In genomic region chr19:43901395-43902390, GRCh38 we compare ENCODE assay signal across 8 cellular contexts. TPM values are rescaled to one million over a fixed set of nuclear protein-coding genes. Genes with fewer than 3 reads are reported as not detected.
DNase-seq lines count a peak whose midpoint lies in the region; ATAC-seq, FAIRE-seq and TF ChIP-seq lines count a peak whose summit lies in the region.

No MANE protein-coding gene starts in this region.

- H2BK15ac ChIP-seq in mesenchymal stem cell (ENCODE audit: low read depth, poor library complexity, severe bottlenecking), result no peak overlapping the region

- TF ChIP-seq CTCF in Caco-2 (IDR thresholded peaks at IDR 0.05; ENCODE audit: insufficient read depth in 1 of 2, low read depth in 1 of 2, low read length in 1 of 2, severe bottlenecking in 1 of 2, unreplicated experiment in 1 of 2) (no peak), endothelial cell of umbilical vein (IDR thresholded peaks at IDR 0.05; ENCODE audit: extremely low read depth in 1 of 2, insufficient read depth in 1 of 2, low read depth in 1 of 2, low read length in 2 of 2) (no peak)

- intact Hi-C loops in Caco-2 (cut with micrococcal nuclease; ENCODE audit: unreplicated experiment) (loop anchor here (1.0 kb wide), 1 partner anchor 50 kb away; the partner anchor contains the start of gene ZNF221), endothelial cell of umbilical vein (cut with micrococcal nuclease) (loop anchor here (1.0 to 2.0 kb wide), 2 partner anchors 33 to 50 kb away; partner anchors contain the start of genes ZNF221 and ZNF45)

- dilution Hi-C loops in endothelial cell of umbilical vein (cut with MboI; ENCODE audit: extremely low pct_ligation_motif_present, low sequenced_read_pairs), result no loop called here

- peak overlapping the region in 1 of 2 experiments; percentile 25 for H3K18ac ChIP-seq in mesenchymal stem cell (ENCODE audit: low read depth in 1 of 2, low read length in 2 of 2)

- H3K27ac ChIP-seq in endothelial cell of umbilical vein (ENCODE audit: insufficient read depth, low read depth, low read length) (no peak overlapping the region), mesenchymal stem cell (ENCODE audit: low read length, poor library complexity, severe bottlenecking) (peak overlapping the region; percentile 10)

- H3K14ac ChIP-seq in mesenchymal stem cell (ENCODE audit: low read length in 2 of 2), result peak overlapping the region in 1 of 2 experiments; percentile 84

- peak overlapping the region; percentile 89 for H4K8ac ChIP-seq in mesenchymal stem cell (ENCODE audit: low read length)

- BruUV-seq in Caco-2 (replicated peaks; lab: Mats Ljungman, UMichigan) (TSS peak; percentile 60), endothelial cell of umbilical vein (replicated peaks; lab: Mats Ljungman, UMichigan) (TSS peak; percentile 48)

- WGBS in mesenchymal stem cell, result 28% methylated on average over 38 of the region's 39 CpGs

- CTCF ChIA-PET in Caco-2 (lab: Charles Lee), result interaction anchor here (0.7 to 0.9 kb wide), 2 partner anchors 21 to 33 kb away, joined by 3 to 4 read pairs; partner anchors contain the start of gene ZNF45
- CTCF ChIA-PET in endothelial cell of umbilical vein (lab: Charles Lee), result interaction anchor here (0.6 to 1.5 kb wide), 4 partner anchors 13 to 92 kb away, joined by 3 to 11 read pairs (median 5); partner anchors contain the start of genes ZNF221 and ZNF45

- no peak overlapping the region for H2BK5ac ChIP-seq in mesenchymal stem cell (ENCODE audit: low read depth, low read length, poor library complexity, severe bottlenecking)

- H3K79me1 ChIP-seq in mesenchymal stem cell (replicated peaks; ENCODE audit: low read length, poor library complexity, severe bottlenecking), result peaks cover 4% of the 10 kb centered on the region

- H3K4me2 ChIP-seq in endothelial cell of umbilical vein (ENCODE audit: insufficient read depth, low read length) (peak overlapping the region; percentile 80), mesenchymal stem cell (ENCODE audit: low read length, poor library complexity, severe bottlenecking) (peak overlapping the region; percentile 74)

- H3K4me1 Mint-ChIP-seq in Caco-2 (ENCODE audit: low read depth, unreplicated experiment), result no peaks in the 10 kb centered on the region

- H3K27ac Mint-ChIP-seq in Caco-2 (ENCODE audit: unreplicated experiment), result peak overlapping the region; percentile 67

- H3K27me3 ChIP-seq in Caco-2 (replicated peaks; ENCODE audit: control insufficient read depth, insufficient read depth, low read length) (no peaks in the 10 kb centered on the region), endothelial cell of umbilical vein (ENCODE audit: control insufficient read depth in 2 of 2, insufficient read depth in 2 of 2, low read length in 2 of 2) (no peaks in the 10 kb centered on the region), mesenchymal stem cell (ENCODE audit: control insufficient read depth in 1 of 2, insufficient read depth in 1 of 2, low read length in 2 of 2) (no peaks in the 10 kb centered on the region)

- H2AFZ ChIP-seq in endothelial cell of umbilical vein (ENCODE audit: low read depth, low read length) (peak overlapping the region; percentile 99), mesenchymal stem cell (ENCODE audit: low read depth, low read length) (peak overlapping the region; percentile 89)

- peak overlapping the region in 1 of 2 experiments; percentile 63 for H3K4ac ChIP-seq in mesenchymal stem cell (ENCODE audit: low read depth in 1 of 2, low read length in 2 of 2)

- peak overlapping the region; percentile 27 for H4K91ac ChIP-seq in mesenchymal stem cell (ENCODE audit: low read length)

- H3K79me2 ChIP-seq in endothelial cell of umbilical vein (ENCODE audit: control insufficient read depth, insufficient read depth, low read length), result no peaks in the 10 kb centered on the region

- H3K4me3 Mint-ChIP-seq in Caco-2 (ENCODE audit: unreplicated experiment), result peak overlapping the region; percentile 93

- no peak for TF ChIP-seq POLR2A in endothelial cell of umbilical vein (IDR thresholded peaks at IDR 0.05; ENCODE audit: low read depth, low read length)

- DNase-seq in Caco-2 (peak; percentile 82 to 87), H4 (ENCODE audit: low spot score) (peak; percentile 48), NCI-H510A treated with DMSO at 0.1 percent for 48 hours (lab: John Stamatoyannopoulos, UW) (peak; percentile 78), endothelial cell of umbilical vein (ENCODE audit: low read depth, low spot score) (peak; percentile 88), mesenchymal stem cell (peak; percentile 89)
- peak; percentile 43 for DNase-seq in activated CD8-positive, alpha-beta memory T cell treated with anti-CD3 and anti-CD28 coated beads, Interleukin-2, amount 50 U/mL, for 24 hours (ENCODE audit: extremely low read depth)
- DNase-seq in stimulated activated CD4-positive, alpha-beta T cell treated with anti-CD3 and anti-CD28 coated beads, TNF-alpha, amount 100 ng/mL, for 4 hours (ENCODE audit: low read depth in 3 of 3), result peak; percentile 14 to 53 (median 36)

- no peaks in the 10 kb centered on the region for H3K27me3 Mint-ChIP-seq in Caco-2 (ENCODE audit: insufficient read depth, unreplicated experiment)

- H3K9ac ChIP-seq in endothelial cell of umbilical vein (replicated peaks; ENCODE audit: extremely low read depth, insufficient read depth, low read length) (peak overlapping the region; percentile 46), mesenchymal stem cell (ENCODE audit: low read length) (peak overlapping the region; percentile 85)

- no peaks in the 10 kb centered on the region for H3K9me1 ChIP-seq in endothelial cell of umbilical vein (replicated peaks; ENCODE audit: control insufficient read depth, extremely low read depth, insufficient read depth, low read length)

- H3K4me3 ChIP-seq in Caco-2 (ENCODE audit: low read depth, low read length) (peak overlapping the region; percentile 70), endothelial cell of umbilical vein (replicated peaks in 1 of 3; ENCODE audit: insufficient read depth in 1 of 3, low read depth in 1 of 3, low read length in 3 of 3) (peak overlapping the region; percentile 25 to 62 (median 58)), mesenchymal stem cell (ENCODE audit: insufficient read depth in 1 of 2, low read depth in 1 of 2, low read length in 2 of 2) (peak overlapping the region; percentile 68 to 92)

- POLR2A ChIA-PET in Caco-2 (lab: Charles Lee), result no interaction called here
- POLR2A ChIA-PET in endothelial cell of umbilical vein (lab: Charles Lee), result interaction anchor here (1.0 kb wide), 1 partner anchor 33 kb away, joined by 4 read pairs; the partner anchor contains the start of gene ZNF45

- H2BK12ac ChIP-seq in mesenchymal stem cell (ENCODE audit: low read length in 2 of 2), result no peak overlapping the region

- H3K9me3 ChIP-seq in Caco-2 (peaks cover 19% of the 10 kb centered on the region), endothelial cell of umbilical vein (replicated peaks; ENCODE audit: control insufficient read depth, insufficient read depth, low read length) (no peaks in the 10 kb centered on the region), mesenchymal stem cell (ENCODE audit: control insufficient read depth, low read length) (peaks cover 62% of the 10 kb centered on the region)

- peaks cover 12% of the 10 kb centered on the region for H3K36me3 Mint-ChIP-seq in Caco-2 (ENCODE audit: insufficient read depth, unreplicated experiment)

- no peaks in the 10 kb centered on the region for H3K36me3 ChIP-seq in Caco-2 (ENCODE audit: control insufficient read depth, insufficient read depth, low read length)
- H3K36me3 ChIP-seq in endothelial cell of umbilical vein (ENCODE audit: control insufficient read depth in 2 of 2, extremely low read depth in 1 of 2, insufficient read depth in 2 of 2, low read length in 2 of 2), result no peaks in the 10 kb centered on the region
- H3K36me3 ChIP-seq in mesenchymal stem cell (ENCODE audit: control insufficient read depth in 1 of 2, insufficient read depth in 2 of 2, low read depth in 1 of 2, low read length in 2 of 2), result peaks cover 2 to 28% of the 10 kb centered on the region in 2 experiments

- no peak overlapping the region for H2AK5ac ChIP-seq in mesenchymal stem cell (ENCODE audit: low read length, severe bottlenecking)

- no peak overlapping the region for H2BK120ac ChIP-seq in mesenchymal stem cell (ENCODE audit: low read depth, low read length)

- no peaks in the 10 kb centered on the region for H4K20me1 ChIP-seq in endothelial cell of umbilical vein (replicated peaks; ENCODE audit: control insufficient read depth, extremely low read depth, insufficient read depth, low read length)

- no peak overlapping the region for H3K23ac ChIP-seq in mesenchymal stem cell (ENCODE audit: low read length in 2 of 2)

- peak; percentile 97 for FAIRE-seq in endothelial cell of umbilical vein (lab: Jason Lieb, UNC)

- peaks cover 50% of the 10 kb centered on the region for H3K9me3 Mint-ChIP-seq in Caco-2 (ENCODE audit: unreplicated experiment)

- no peaks in the 10 kb centered on the region for H3K4me1 ChIP-seq in Caco-2
- peaks cover 8% of the 10 kb centered on the region for H3K4me1 ChIP-seq in endothelial cell of umbilical vein (ENCODE audit: control insufficient read depth, extremely low read depth, insufficient read depth, low read length)
- H3K4me1 ChIP-seq in mesenchymal stem cell (ENCODE audit: control insufficient read depth, insufficient read depth, low read depth, low read length), result peaks cover 7% of the 10 kb centered on the region

- ATAC-seq in HG03520 (IDR thresholded peaks at IDR 0.05; ENCODE audit: unreplicated experiment), result no peak

RNA-seq across cellular contexts. Expression of gene ZNF404, which starts 17.9 kb away (rescaled TPM):
- total RNA-seq in Caco-2 (2022), result 0.43 and 1.1 TPM in 2 replicates
- 0.12 and 0.19 TPM in 2 replicates for total RNA-seq in H4 (2014; rRNA removed; shearing (Covaris generic))
- 0.62 and 1.5 TPM in 2 replicates for total RNA-seq in endothelial cell of umbilical vein
- polyA plus RNA-seq in endothelial cell of umbilical vein, result 0.37 and 0.68 TPM in 2 replicates
- 0.83 and 1.5 TPM in 2 replicates for polyA plus RNA-seq in endothelial cell of umbilical vein (2011; cell fraction: cytosol; rRNA removed)
- polyA plus RNA-seq in endothelial cell of umbilical vein (2011; cell fraction: nucleus; rRNA removed), result 0.98 and 1.9 TPM in 2 replicates
- polyA plus RNA-seq in endothelial cell of umbilical vein (2012), result 2.6 and 2.9 TPM in 2 replicates
- 0.38 and 0.61 TPM in 2 replicates for polyA minus RNA-seq in endothelial cell of umbilical vein
- polyA minus RNA-seq in endothelial cell of umbilical vein (2011; cell fraction: cytosol; rRNA and poly(A)+ RNA removed), result not detected
- 0.43 and 1.3 TPM in 2 replicates for polyA minus RNA-seq in endothelial cell of umbilical vein (2011; cell fraction: nucleus; rRNA and poly(A)+ RNA removed)
- 5.3 TPM for polyA plus RNA-seq in mesenchymal stem cell (2013, experiment 1 of 2)
- 6.0 TPM for polyA plus RNA-seq in mesenchymal stem cell (2013, experiment 2 of 2)

RNA-seq across cellular contexts. Expression of gene ZNF45, which starts 33.4 kb away (rescaled TPM):
- total RNA-seq in Caco-2 (2022) (14.8 and 14.9 TPM in 2 replicates), endothelial cell of umbilical vein (10.8 and 11.2 TPM in 2 replicates)
- total RNA-seq in H4 (2014; rRNA removed; shearing (Covaris generic)), result 7.4 and 10.1 TPM in 2 replicates
- polyA plus RNA-seq in endothelial cell of umbilical vein, result 4.7 and 6.1 TPM in 2 replicates
- polyA plus RNA-seq in endothelial cell of umbilical vein (2011; cell fraction: cytosol; rRNA removed), result 6.2 and 7.0 TPM in 2 replicates
- 16.7 and 18.5 TPM in 2 replicates for polyA plus RNA-seq in endothelial cell of umbilical vein (2011; cell fraction: nucleus; rRNA removed)
- polyA plus RNA-seq in endothelial cell of umbilical vein (2012), result 9.6 TPM in 2 replicates
- 16.5 and 16.9 TPM in 2 replicates for polyA minus RNA-seq in endothelial cell of umbilical vein
- 5.6 TPM for polyA minus RNA-seq in endothelial cell of umbilical vein (2011; cell fraction: cytosol; rRNA and poly(A)+ RNA removed)
- polyA minus RNA-seq in endothelial cell of umbilical vein (2011; cell fraction: nucleus; rRNA and poly(A)+ RNA removed), result 8.3 and 12.8 TPM in 2 replicates
- 7.6 TPM for polyA plus RNA-seq in mesenchymal stem cell (2013, experiment 1 of 2)
- polyA plus RNA-seq in mesenchymal stem cell (2013, experiment 2 of 2), result 7.1 TPM

RNA-seq across cellular contexts. Expression of gene ZNF221, which starts 49.3 kb away (rescaled TPM):
- total RNA-seq in Caco-2 (2022) (4.3 and 6.2 TPM in 2 replicates), endothelial cell of umbilical vein (4.2 and 6.0 TPM in 2 replicates)
- total RNA-seq in H4 (2014; rRNA removed; shearing (Covaris generic)), result 1.1 and 1.8 TPM in 2 replicates
- polyA plus RNA-seq in endothelial cell of umbilical vein, result 0.45 and 1.4 TPM in 2 replicates
- 1.1 and 1.2 TPM in 2 replicates for polyA plus RNA-seq in endothelial cell of umbilical vein (2011; cell fraction: cytosol; rRNA removed)
- 1.9 and 2.0 TPM in 2 replicates for polyA plus RNA-seq in endothelial cell of umbilical vein (2011; cell fraction: nucleus; rRNA removed)
- 1.4 TPM in 2 replicates for polyA plus RNA-seq in endothelial cell of umbilical vein (2012)
- 1.6 and 4.0 TPM in 2 replicates for polyA minus RNA-seq in endothelial cell of umbilical vein
- 0.82 TPM for polyA minus RNA-seq in endothelial cell of umbilical vein (2011; cell fraction: cytosol; rRNA and poly(A)+ RNA removed)
- polyA minus RNA-seq in endothelial cell of umbilical vein (2011; cell fraction: nucleus; rRNA and poly(A)+ RNA removed), result 3.4 and 3.7 TPM in 2 replicates
- polyA plus RNA-seq in mesenchymal stem cell (2013, experiment 1 of 2), result 2.2 TPM
- polyA plus RNA-seq in mesenchymal stem cell (2013, experiment 2 of 2), result 2.0 TPM

Comparison
In these comparisons a context has a peak if more than half of its experiments do, and no peak if none do; other contexts are left out.
1. DNase-seq: peak in every context shown above with its lines; median percentile 89 in mesenchymal stem cell; 88 in endothelial cell of umbilical vein; 84 in Caco-2; 78 in NCI-H510A treated with DMSO at 0.1 percent for 48 hours; 48 in H4; 43 in activated CD8-positive, alpha-beta memory T cell treated with anti-CD3 and anti-CD28 coated beads, Interleukin-2, amount 50 U/mL, for 24 hours; 36 in stimulated activated CD4-positive, alpha-beta T cell treated with anti-CD3 and anti-CD28 coated beads, TNF-alpha, amount 100 ng/mL, for 4 hours.